ENCODE assay signal across 8 cellular contexts in the genomic region with DNA sequence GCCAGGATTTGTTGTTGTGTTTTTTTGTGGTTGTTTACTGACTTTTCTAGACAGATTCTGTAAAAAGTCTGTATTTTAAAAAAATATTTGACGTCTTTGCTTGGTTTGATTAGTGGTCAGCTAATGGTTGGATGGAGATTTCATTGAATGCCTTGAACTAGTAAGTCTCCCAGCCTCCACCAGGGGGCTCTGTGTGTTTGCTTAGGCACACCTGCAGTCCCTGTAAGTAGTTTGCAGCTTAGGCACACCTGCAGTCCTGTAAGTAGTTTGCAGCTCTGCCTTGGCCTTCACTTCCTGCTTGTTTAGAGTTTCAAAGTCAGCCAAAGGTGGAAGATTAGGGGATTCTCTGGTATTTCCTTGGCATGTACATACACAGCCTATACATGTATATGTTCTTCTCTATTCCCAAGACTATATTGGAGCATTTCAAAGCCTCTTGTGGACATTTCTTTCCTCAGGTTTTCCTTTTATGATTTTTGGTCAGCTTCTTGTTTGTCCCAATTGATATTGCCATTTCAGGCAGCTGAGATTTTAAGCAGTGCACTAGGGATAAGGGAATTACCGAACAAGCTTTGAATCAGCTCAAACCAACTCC.
DNase-seq lines count a peak whose midpoint lies in the region; ATAC-seq and TF ChIP-seq lines count a peak whose summit lies in the region.

No MANE protein-coding gene starts in this region.

- TF ChIP-seq EP300 in SK-N-SH (IDR thresholded peaks at IDR 0.05; ENCODE audit: borderline replicate concordance in 1 of 2, low read depth in 1 of 2, low read length in 1 of 2) = no peak

- POLR2A ChIA-PET in SK-N-SH (lab: Yijun Ruan, JAX) = no interaction called here

- H3K4me1 ChIP-seq in SK-N-SH (ENCODE audit: control insufficient read depth in 1 of 2, insufficient read depth in 2 of 2, low read depth in 1 of 2, low read length in 1 of 2) (peaks cover 4 to 11% of the 10 kb centered on the region in 2 experiments; a peak in 3 of 4 replicates), right atrium auricular region (peaks cover 0 to 62% of the 10 kb centered on the region in 2 donors)

- H3K27ac Mint-ChIP-seq in activated naive CD4-positive, alpha-beta T cell treated with anti-CD3 and anti-CD28 coated beads, Interleukin-2, amount 50 U/mL, for 72 hours = no peak overlapping the region

- H3K9ac ChIP-seq in SK-N-SH = no peak overlapping the region

- H3K79me2 ChIP-seq in SK-N-SH (ENCODE audit: insufficient read depth) = peaks cover 70% of the 10 kb centered on the region

- CTCF ChIA-PET in SK-N-SH (lab: Yijun Ruan, JAX) = interaction anchor here (0.8 to 2.5 kb wide), 15 partner anchors 9 to 166 kb away, joined by 3 to 13 read pairs (median 5); no protein-coding TSS in a partner anchor

- no peaks in the 10 kb centered on the region for H3F3A ChIP-seq in SK-N-SH (replicated peaks; ENCODE audit: insufficient read depth)

- peak; percentile 95 for ATAC-seq in HG03565 (IDR thresholded peaks at IDR 0.05; ENCODE audit: unreplicated experiment)
- peak; percentile 61 to 70 for ATAC-seq in activated naive CD4-positive, alpha-beta T cell treated with anti-CD3 and anti-CD28 coated beads, Interleukin-2, amount 50 U/mL, for 72 hours

- H3K9me2 ChIP-seq in SK-N-SH = no peaks in the 10 kb centered on the region

- H4K20me1 ChIP-seq in SK-N-SH (ENCODE audit: insufficient read depth) = no peaks in the 10 kb centered on the region

- H3K27ac ChIP-seq in SK-N-SH (ENCODE audit: low read depth in 2 of 2, low read length in 1 of 2) (no peak overlapping the region), right atrium auricular region (no peak overlapping the region)

- H2AFZ ChIP-seq in SK-N-SH (ENCODE audit: low read depth) = no peak overlapping the region

- TF ChIP-seq CTCF in GM20000 (IDR thresholded peaks at IDR 0.05; ENCODE audit: extremely low read depth, missing control alignments) (peak; percentile 73), SK-N-SH (IDR thresholded peaks at IDR 0.05) (peak; percentile 73), right atrium auricular region (IDR thresholded peaks at IDR 0.05) (peak; percentile 47 to 73)

- H3K9me3 Mint-ChIP-seq in activated naive CD4-positive, alpha-beta T cell treated with anti-CD3 and anti-CD28 coated beads, Interleukin-2, amount 50 U/mL, for 72 hours = no peaks in the 10 kb centered on the region

- H3K36me3 ChIP-seq in SK-N-SH (replicated peaks in 1 of 2; ENCODE audit: control insufficient read depth in 1 of 2, insufficient read depth in 2 of 2, low read length in 1 of 2) (peaks cover 12 to 15% of the 10 kb centered on the region in 2 experiments), right atrium auricular region (no peaks in the 10 kb centered on the region)

- H3K4me2 ChIP-seq in SK-N-SH = no peak overlapping the region

- DNase-seq in DMS53 (lab: John Stamatoyannopoulos, UW) = peak; percentile 91
- peak; percentile 60 for DNase-seq in GM20000 (ENCODE audit: low spot score)
- DNase-seq in SK-N-SH = peak; percentile 30
- peak in 1 of 2 donors; percentile 68 for DNase-seq in activated naive CD4-positive, alpha-beta T cell treated with anti-CD3 and anti-CD28 coated beads, Interleukin-2, amount 50 U/mL, for 72 hours (ENCODE audit: low spot score in 2 of 2)
- no peak for DNase-seq in right atrium auricular region (ENCODE audit: low spot score)
- peak; percentile 58 for DNase-seq in stimulated activated CD4-positive, alpha-beta T cell treated with anti-CD3 and anti-CD28 coated beads, Interleukin-12 subunit alpha, Interleukin-12 subunit beta, amount 100 ng/mL, for 4 hours
- DNase-seq in NCI-H446 treated with DMSO at 0.1 percent for 48 hours (lab: John Stamatoyannopoulos, UW) = no peak

- H3K4me3 ChIP-seq in SK-N-SH (ENCODE audit: low read depth in 2 of 2, low read length in 1 of 2) (no peak overlapping the region), right atrium auricular region (no peak overlapping the region)

- peak; percentile 59 for TF ChIP-seq RAD21 in SK-N-SH (IDR thresholded peaks at IDR 0.05; ENCODE audit: low read length)

- H3K27me3 ChIP-seq in SK-N-SH (ENCODE audit: insufficient read depth) (no peaks in the 10 kb centered on the region), right atrium auricular region (no peaks in the 10 kb centered on the region)

- WGBS in SK-N-SH (ENCODE audit: low lambda C conversion rate) = 75% methylated on average over 2 of the region's 2 CpGs

- H3K9me3 ChIP-seq in SK-N-SH = no peaks in the 10 kb centered on the region
- H3K9me3 ChIP-seq in right atrium auricular region = no peaks in the 10 kb centered on the region

- H3K36me3 Mint-ChIP-seq in activated naive CD4-positive, alpha-beta T cell treated with anti-CD3 and anti-CD28 coated beads, Interleukin-2, amount 50 U/mL, for 72 hours = peaks cover 0 to 2% of the 10 kb centered on the region in 2 donors

TF ChIP-seq in SK-N-SH, 30 proteins besides CTCF, POLR2A, EP300 and RAD21:
- TF ChIP-seq SMC3 (IDR thresholded peaks at IDR 0.05; ENCODE audit: low read depth, low read length) = peak; percentile 47; the same call in 1 of the 2 replicates
- TF ChIP-seq TCF12 (IDR thresholded peaks at IDR 0.05) = no peak

Comparison
In these comparisons a context has a peak if more than half of its experiments do, and no peak if none do; other contexts are left out.
1. DNase-seq: peak in DMS53 (single experiment), GM20000 (single experiment), SK-N-SH (single experiment) and stimulated activated CD4-positive, alpha-beta T cell treated with anti-CD3 and anti-CD28 coated beads, Interleukin-12 subunit alpha, Interleukin-12 subunit beta, amount 100 ng/mL, for 4 hours (single experiment); none in right atrium auricular region (single experiment) and NCI-H446 treated with DMSO at 0.1 percent for 48 hours (single experiment).
2. Peak in every context shown above with its lines, with median percentiles within 50 percentile points of each other: CTCF ChIP-seq.